1 cellular context compared by ENCODE assay signal in genomic region chr19:29845576-29846176, GRCh38.
TF ChIP-seq lines count a peak whose summit lies in the region.

No MANE protein-coding gene starts in this region.

TF ChIP-seq in GM23338, 12 proteins besides CTCF, POLR2A, EP300 and RAD21 (continued from another document):
- TF ChIP-seq ZNF462 (CRISPR knock-in tag; IDR thresholded peaks at IDR 0.05) (no peak), EZH2phosphoT487 (IDR thresholded peaks at IDR 0.05; ENCODE audit: unreplicated experiment) (no peak), REST (IDR thresholded peaks at IDR 0.05; ENCODE audit: unreplicated experiment) (no peak), NANOG (IDR thresholded peaks at IDR 0.05; ENCODE audit: borderline replicate concordance) (no peak), ETS1 (IDR thresholded peaks at IDR 0.05) (no peak)
